ENCODE assay signal across 25 cellular contexts in genomic region chr1:39640861-39641260, GRCh38. TPM values are rescaled to one million over a fixed set of nuclear protein-coding genes. Genes with fewer than 3 reads are reported as not detected.
"Had no signal": no experiment of that assay in that cellular context is flagged by ENCODE, and none has a peak within 500 bp of the region (broad histone marks: within the 10 kb centered on the region; RNA-seq: fewer than 3 reads in every experiment).

No MANE protein-coding gene starts in this region.

- ATAC-seq: activated T-cell treated with anti-CD3 and anti-CD28 coated beads, Interleukin-2, amount 50 U/mL, for 4 hours; heart left ventricle; left cardiac atrium; pancreas; stimulated activated naive B cell treated with anti-CD40 and anti-IgM and Interleukin-4, amounts not matched to agents 10 μg/mL and 1 μg/mL and 100 μg/mL, for 72 hours; T-helper 17 cell; WTC11 had no signal

- H3K9me3 ChIP-seq: breast epithelium, heart left ventricle, pancreas, transverse colon had no signal

- H3K27me3 ChIP-seq: pancreas had no signal

- H3K4me3 ChIP-seq: breast epithelium, lung, skin epidermis, transverse colon had no signal

- H3K4me1 ChIP-seq: breast epithelium had no signal

- DNase-seq: activated CD4-positive, alpha-beta memory T cell treated with anti-CD3 and anti-CD28 coated beads, Interleukin-2, amount 10 ng/mL, durations not matched to agents 7 days and 5 days; activated CD4-positive, alpha-beta T cell treated with anti-CD3 and anti-CD28 coated beads for 4 hours; activated effector memory CD4-positive, alpha-beta T cell treated with Interleukin-2 at 50 U/mL for 16 hours; activated naive CD4-positive, alpha-beta T cell treated with anti-CD3 and anti-CD28 coated beads, Interleukin-2, amount 50 U/mL, for 16 hours; activated T-cell treated with anti-CD3 and anti-CD28 coated beads, Interleukin-2, amount 50 U/mL, for 4 hours; cerebellar nuclear complex; foreskin melanocyte; left cardiac atrium; midbrain; naive B cell; retina; stimulated activated CD4-positive, alpha-beta T cell treated with anti-CD3 and anti-CD28 coated beads, Interleukin-15, amount 100 ng/mL, for 24 hours; stimulated activated CD4-positive, alpha-beta T cell treated with anti-CD3 and anti-CD28 coated beads, Interleukin-4, amount 100 ng/mL, for 1 hour; stimulated activated naive B cell treated with anti-CD40 and anti-IgM and Interleukin-4, amounts not matched to agents 10 μg/mL and 1 μg/mL and 100 μg/mL, for 72 hours; T-helper 17 cell; transverse colon had no signal

- H3K36me3 ChIP-seq: breast epithelium, heart left ventricle, pancreas, transverse colon had no signal

- H3K27ac ChIP-seq: epithelial cell of prostate had no signal

RNA-seq across cellular contexts. Expression of gene HEYL, which starts 1.4 kb away (rescaled TPM):
- total RNA-seq: activated CD4-positive, alpha-beta memory T cell treated with anti-CD3 and anti-CD28 coated beads, Interleukin-2, amount 10 ng/mL, durations not matched to agents 7 days and 5 days; dermis microvascular lymphatic vessel endothelial cell; fibroblast of lung had no signal

RNA-seq across cellular contexts. Expression of gene NT5C1A, which starts 31.0 kb away (rescaled TPM):
- total RNA-seq: activated CD4-positive, alpha-beta memory T cell treated with anti-CD3 and anti-CD28 coated beads, Interleukin-2, amount 10 ng/mL, durations not matched to agents 7 days and 5 days; activated T-cell treated with anti-CD3 and anti-CD28 coated beads, Interleukin-2, amount 50 U/mL, for 4 hours; dermis microvascular lymphatic vessel endothelial cell; fibroblast of lung; lung; transverse colon; WTC11 had no signal
- polyA plus RNA-seq: fibroblast of lung, lung had no signal

RNA-seq across cellular contexts. Expression of gene HPCAL4, which starts 50.4 kb away (rescaled TPM):
- total RNA-seq: breast epithelium, dermis microvascular lymphatic vessel endothelial cell, fibroblast of lung had no signal
- polyA plus RNA-seq: fibroblast of lung had no signal
